In the genomic region with DNA sequence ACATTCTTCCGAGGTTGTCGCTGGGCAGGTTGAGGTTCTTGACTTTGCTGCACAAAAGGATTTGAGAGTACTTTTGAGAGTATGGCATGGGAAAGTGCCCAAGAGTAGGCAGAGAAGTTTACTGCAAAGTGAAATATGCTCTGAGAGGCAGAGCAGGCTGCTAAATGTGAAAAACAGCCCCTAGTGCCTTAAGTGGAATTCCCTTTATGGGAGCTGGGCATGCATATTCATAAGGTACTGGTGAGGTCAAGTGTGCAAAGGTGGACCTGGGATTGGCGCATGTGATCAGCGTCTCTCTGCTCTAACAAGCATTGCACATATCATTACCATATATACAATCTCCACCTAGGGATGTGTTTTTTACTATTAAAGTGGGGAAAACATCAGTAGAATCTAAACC, we compare ENCODE assay signal across 16 cellular contexts. TPM values are rescaled to one million over a fixed set of nuclear protein-coding genes. Genes with fewer than 3 reads are reported as not detected.
DNase-seq lines count a peak whose midpoint lies in the region; ATAC-seq, FAIRE-seq and TF ChIP-seq lines count a peak whose summit lies in the region.
"Had no signal": no experiment of that assay in that cellular context is flagged by ENCODE, and none has a peak within 500 bp of the region (broad histone marks: within the 10 kb centered on the region; RNA-seq: fewer than 3 reads in every experiment).

No MANE protein-coding gene starts in this region.

- H3K9me3 ChIP-seq in GM12878 (replicated peaks; ENCODE audit: control insufficient read depth, insufficient read depth, low read length) (peaks cover 2% of the 10 kb centered on the region; the same call in 1 of the 3 replicates), lower lobe of right lung (no peaks in the 10 kb centered on the region), small intestine (ENCODE audit: control insufficient read depth, low read depth) (no peaks in the 10 kb centered on the region)

- no peak for TF ChIP-seq RAD21 in GM12878 (IDR thresholded peaks at IDR 0.05; ENCODE audit: insufficient read depth, low read depth, low read length)

- H2AFZ ChIP-seq in GM12878 (ENCODE audit: control insufficient read depth, low read depth, low read length): no peak overlapping the region

- TF ChIP-seq CTCF in GM12878 (IDR thresholded peaks at IDR 0.05 in 2 of 3, conservative IDR thresholded peaks at IDR 0.05 in 1 of 3; ENCODE audit: control insufficient read depth in 2 of 3, extremely low read depth in 1 of 3, insufficient read depth in 1 of 3, low read depth in 3 of 3, low read length in 3 of 3): no peak
- TF ChIP-seq CTCF in lower lobe of right lung (IDR thresholded peaks at IDR 0.05): no peak

- 80% methylated on average over 4 of the region's 4 CpGs for WGBS in GM12878 (ENCODE audit: insufficient coverage, insufficient replicate concordance, low lambda C conversion rate, missing lambda C conversion rate)
- 79 to 90% (median 83%) methylated on average over 4 of the region's 4 CpGs for WGBS in small intestine, 3 donors

- no peak overlapping the region for H3K9ac ChIP-seq in GM12878 (ENCODE audit: control insufficient read depth, insufficient read depth, low read length)

- SMC1A ChIA-PET in GM12878 (lab: Charles Lee; ENCODE audit: uncharacterized antibody, unreplicated experiment): interaction anchor here (1.0 to 2.0 kb wide), 4 partner anchors 9 to 22 kb away, joined by 3 to 5 read pairs (median 4); no protein-coding TSS in a partner anchor

- TF ChIP-seq POLR2A in GM12878 (IDR thresholded peaks at IDR 0.05; ENCODE audit: low read depth, low read length) (no peak), GM12892 (IDR thresholded peaks at IDR 0.05; ENCODE audit: low read depth, low read length) (no peak)

- RAD21 ChIA-PET in GM12878 (lab: Charles Lee; ENCODE audit: unreplicated experiment): no interaction called here

- H3K4me2 ChIP-seq in GM12878 (ENCODE audit: control insufficient read depth, insufficient read depth): no peak overlapping the region

- DNase-seq in DMS79 (lab: John Stamatoyannopoulos, UW) (peak; percentile 44), GM12878 (ENCODE audit: low read depth, low spot score) (no peak), lower lobe of right lung (no peak), renal cortical epithelial cell (ENCODE audit: low read depth) (peak; percentile 50), NCI-H2196 (lab: John Stamatoyannopoulos, UW; ENCODE audit: unreplicated experiment) (no peak), small intestine (no peak), GM12892 (ENCODE audit: insufficient read length) (no peak)
- DNase-seq: ACHN; C1 segment of cervical spinal cord; Calu3; CD4-positive, alpha-beta T cell; DMS153 had no signal

- H3K27ac ChIP-seq in GM12878 (ENCODE audit: control insufficient read depth, insufficient read depth) (no peak overlapping the region), lower lobe of right lung (no peak overlapping the region), small intestine (ENCODE audit: low read depth in 1 of 2, low read length in 1 of 2) (no peak overlapping the region)

- H3K36me3 ChIP-seq in GM12878 (ENCODE audit: control insufficient read depth in 2 of 2, insufficient read depth in 2 of 2, low read length in 1 of 2) (no peaks in the 10 kb centered on the region), lower lobe of right lung (no peaks in the 10 kb centered on the region), small intestine (ENCODE audit: control insufficient read depth in 2 of 2, insufficient read depth in 2 of 2, low read length in 2 of 2) (no peaks in the 10 kb centered on the region)

- H3K4me1 ChIP-seq in GM12878 (ENCODE audit: control insufficient read depth, insufficient read depth, low read length) (peaks cover 4% of the 10 kb centered on the region), lower lobe of right lung (peaks cover 45% of the 10 kb centered on the region), small intestine (ENCODE audit: control insufficient read depth in 2 of 2, insufficient read depth in 1 of 2, low read depth in 1 of 2, low read length in 1 of 2) (peaks cover 0 to 6% of the 10 kb centered on the region in 2 donors)

- no peaks in the 10 kb centered on the region for H3K27me3 ChIP-seq in GM12878 (replicated peaks in 1 of 2; ENCODE audit: control insufficient read depth in 2 of 2, insufficient read depth in 2 of 2, low read length in 1 of 2)
- H3K27me3 ChIP-seq in lower lobe of right lung (ENCODE audit: low read depth): no peaks in the 10 kb centered on the region
- no peaks in the 10 kb centered on the region for H3K27me3 ChIP-seq in small intestine (ENCODE audit: control insufficient read depth in 2 of 2, insufficient read depth in 2 of 2, low read length in 2 of 2)

- POLR2A ChIA-PET in GM12878 (lab: Charles Lee): no interaction called here

- intact Hi-C loops in GM12878 (cut with micrococcal nuclease; ENCODE audit: unreplicated experiment) (no loop called here), lower lobe of right lung (cut with DNase I) (no loop called here)

- FAIRE-seq in GM12878 (lab: Jason Lieb, UNC) (no peak), small intestine (lab: Jason Lieb, UNC) (no peak), GM12892 (lab: Jason Lieb, UNC) (no peak)
- FAIRE-seq: H54, K562 had no signal

- no TSS peak for BruUV-seq in GM12878 (replicated peaks; lab: Mats Ljungman, UMichigan)

- in situ Hi-C loops in GM12878 (cut with MboI): no loop called here

- no peak for ATAC-seq in GM12878
- peak; percentile 73 to 74 for ATAC-seq in lower lobe of right lung
- ATAC-seq: HCT116, K562 had no signal

- H3K4me3 ChIP-seq in GM12878: no peak overlapping the region
- no peak overlapping the region for H3K4me3 ChIP-seq in lower lobe of right lung
- H3K4me3 ChIP-seq in small intestine (ENCODE audit: low read depth in 1 of 2, low read length in 2 of 2): no peak overlapping the region
- H3K4me3 ChIP-seq: K562 had no signal

- no peaks in the 10 kb centered on the region for H3K79me2 ChIP-seq in GM12878 (ENCODE audit: control insufficient read depth, insufficient read depth, low read length)

- CTCF ChIA-PET in GM12878 (lab: Yijun Ruan, JAX): interaction anchor here (1.0 to 1.3 kb wide), 2 partner anchors 73 to 87 kb away, joined by 3 to 4 read pairs; no protein-coding TSS in a partner anchor

- no peaks in the 10 kb centered on the region for H4K20me1 ChIP-seq in GM12878 (ENCODE audit: control insufficient read depth, insufficient read depth)

- TF ChIP-seq EP300 in GM12878 (IDR thresholded peaks at IDR 0.05; ENCODE audit: borderline replicate concordance in 1 of 2, control insufficient read depth in 1 of 2, low read depth in 2 of 2, low read length in 2 of 2): no peak

RNA-seq across cellular contexts. Expression of a gene that starts 12.0 kb away (rescaled TPM):
- not detected in 2 replicates for total RNA-seq in GM12878 (2013; cell fraction: nucleolus; rRNA removed)
- total RNA-seq in GM12878 (2014; rRNA removed) (not detected in 2 replicates), GM12878 (2014; rRNA removed; fragmentation: Illumina TruSeq; extraction: Trizol) (not detected in 2 replicates), GM12878 (2021) (0.13 TPM in 1 of 2 replicates, not detected in the other), lower lobe of right lung (29.0 TPM), renal cortical epithelial cell (not detected in 2 replicates)
- 0.09 TPM for polyA plus RNA-seq in GM12878 (2011; ENCODE audit: low read depth)
- polyA plus RNA-seq in GM12878 (2011; rRNA removed) (not detected in 2 replicates), GM12878 (2014; fragmentation: Illumina TruSeq; extraction: Trizol) (0.13 and 0.24 TPM in 2 replicates), GM12878 (2014; fragmentation: Nextera tagmentation; extraction: Ambion mirVana) (not detected), GM12878 (2014; rRNA removed) (0.03 and 0.22 TPM in 2 replicates), GM12878 (2016; fragmentation: Nextera tagmentation; extraction: Ambion mirVana) (under 1 TPM in 1 of 2 experiments, not detected in 1; 0.19 TPM), small intestine (10 to 100 TPM in 2 of 3 donors, 1 to 10 TPM in 1; 8.9 to 12.8 (median 10.3) TPM)
- polyA plus RNA-seq in GM12878 (2011; cell fraction: cytosol; rRNA removed): not detected in 2 replicates
- 0.04 and 0.09 TPM in 2 replicates for polyA plus RNA-seq in GM12878 (2011; cell fraction: nucleus; rRNA removed)
- 0.13 TPM in 1 of 2 replicates, not detected in the other for polyA plus RNA-seq in GM12878 (2012)
- 0.26 TPM in 1 of 2 replicates, not detected in the other for polyA minus RNA-seq in GM12878 (2011; rRNA and poly(A)+ RNA removed)
- polyA minus RNA-seq in GM12878 (2011; cell fraction: cytosol; rRNA and poly(A)+ RNA removed): not detected in 2 replicates
- not detected in 2 replicates for polyA minus RNA-seq in GM12878 (2011; cell fraction: nucleus; rRNA and poly(A)+ RNA removed)
- 1.5 TPM for polyA plus RNA-seq in GM12892 (2012; ENCODE audit: missing spikeins)
- total RNA-seq: A172; CD4-positive, alpha-beta T cell had no signal

RNA-seq across cellular contexts. Expression of a gene that starts 25.7 kb away (rescaled TPM):
- 49.8 and 51.5 TPM in 2 replicates for total RNA-seq in GM12878 (2013; cell fraction: nucleolus; rRNA removed)
- 25.1 and 26.6 TPM in 2 replicates for total RNA-seq in GM12878 (2014; rRNA removed)
- total RNA-seq in GM12878 (2014; rRNA removed; fragmentation: Illumina TruSeq; extraction: Trizol): 27.0 and 27.3 TPM in 2 replicates
- total RNA-seq in GM12878 (2021): 29.0 and 32.9 TPM in 2 replicates
- 33.3 TPM for polyA plus RNA-seq in GM12878 (2011; ENCODE audit: low read depth)
- 32.6 and 39.9 TPM in 2 replicates for polyA plus RNA-seq in GM12878 (2011; rRNA removed)
- 46.3 and 57.5 TPM in 2 replicates for polyA plus RNA-seq in GM12878 (2011; cell fraction: cytosol; rRNA removed)
- 60.3 and 68.3 TPM in 2 replicates for polyA plus RNA-seq in GM12878 (2011; cell fraction: nucleus; rRNA removed)
- polyA plus RNA-seq in GM12878 (2012): 50.1 and 55.3 TPM in 2 replicates
- 22.3 and 24.9 TPM in 2 replicates for polyA plus RNA-seq in GM12878 (2014; fragmentation: Illumina TruSeq; extraction: Trizol)
- 10 to 100 TPM in 1 of 2 experiments, 1 to 10 TPM in 1; 4.4 to 14.7 TPM for polyA plus RNA-seq in GM12878 (2014; fragmentation: Nextera tagmentation; extraction: Ambion mirVana)
- polyA plus RNA-seq in GM12878 (2014; rRNA removed): 26.9 and 27.4 TPM in 2 replicates
- polyA plus RNA-seq in GM12878 (2016; fragmentation: Nextera tagmentation; extraction: Ambion mirVana): 10 to 100 TPM; 12.3 to 13.7 TPM
- polyA minus RNA-seq in GM12878 (2011; rRNA and poly(A)+ RNA removed): 65.0 and 103 TPM in 2 replicates
- polyA minus RNA-seq in GM12878 (2011; cell fraction: cytosol; rRNA and poly(A)+ RNA removed): 17.5 and 18.0 TPM in 2 replicates
- 14.6 and 21.5 TPM in 2 replicates for polyA minus RNA-seq in GM12878 (2011; cell fraction: nucleus; rRNA and poly(A)+ RNA removed)
- 56.0 TPM for total RNA-seq in lower lobe of right lung
- total RNA-seq in renal cortical epithelial cell: 154 and 157 TPM in 2 replicates
- 10 to 100 TPM; 28.1 to 68.4 (median 32.2) TPM for polyA plus RNA-seq in small intestine
- 61.7 TPM for polyA plus RNA-seq in GM12892 (2012; ENCODE audit: missing spikeins)

RNA-seq across cellular contexts. Expression of a gene that starts 39.3 kb away (rescaled TPM):
- total RNA-seq in GM12878 (2013; cell fraction: nucleolus; rRNA removed): 27.2 and 29.3 TPM in 2 replicates
- total RNA-seq in GM12878 (2014; rRNA removed) (13.7 and 14.4 TPM in 2 replicates), GM12878 (2014; rRNA removed; fragmentation: Illumina TruSeq; extraction: Trizol) (12.6 and 13.1 TPM in 2 replicates), GM12878 (2021) (27.4 and 28.6 TPM in 2 replicates), lower lobe of right lung (85.8 TPM), renal cortical epithelial cell (155 and 247 TPM in 2 replicates)
- 63.5 TPM for polyA plus RNA-seq in GM12878 (2011; ENCODE audit: low read depth)
- polyA plus RNA-seq in GM12878 (2011; rRNA removed) (27.2 and 42.0 TPM in 2 replicates), GM12878 (2014; fragmentation: Illumina TruSeq; extraction: Trizol) (20.6 and 25.3 TPM in 2 replicates), GM12878 (2014; fragmentation: Nextera tagmentation; extraction: Ambion mirVana) (10 to 100 TPM in 1 of 2 experiments, 1 to 10 TPM in 1; 9.0 to 10.7 TPM), GM12878 (2014; rRNA removed) (18.3 and 18.7 TPM in 2 replicates), GM12878 (2016; fragmentation: Nextera tagmentation; extraction: Ambion mirVana) (10 to 100 TPM; 17.2 to 18.0 TPM), small intestine (10 to 100 TPM in 1 of 3 donors, 1 to 10 TPM in 2; 8.4 to 32.2 (median 8.7) TPM)
- 38.4 and 39.9 TPM in 2 replicates for polyA plus RNA-seq in GM12878 (2011; cell fraction: cytosol; rRNA removed)
- 65.7 and 104 TPM in 2 replicates for polyA plus RNA-seq in GM12878 (2011; cell fraction: nucleus; rRNA removed)
- polyA plus RNA-seq in GM12878 (2012): 68.7 and 73.3 TPM in 2 replicates
- polyA minus RNA-seq in GM12878 (2011; rRNA and poly(A)+ RNA removed): 33.8 and 34.1 TPM in 2 replicates
- polyA minus RNA-seq in GM12878 (2011; cell fraction: cytosol; rRNA and poly(A)+ RNA removed): 11.8 and 16.4 TPM in 2 replicates
- polyA minus RNA-seq in GM12878 (2011; cell fraction: nucleus; rRNA and poly(A)+ RNA removed): 15.2 and 21.3 TPM in 2 replicates
- polyA plus RNA-seq in GM12892 (2012; ENCODE audit: missing spikeins): 69.3 TPM

RNA-seq across cellular contexts. Expression of a gene that starts 53.0 kb away (rescaled TPM):
- 65.5 and 77.0 TPM in 2 replicates for total RNA-seq in GM12878 (2013; cell fraction: nucleolus; rRNA removed)
- total RNA-seq in GM12878 (2014; rRNA removed): 66.8 and 66.9 TPM in 2 replicates
- total RNA-seq in GM12878 (2014; rRNA removed; fragmentation: Illumina TruSeq; extraction: Trizol): 51.7 and 53.4 TPM in 2 replicates
- 50.6 and 56.9 TPM in 2 replicates for total RNA-seq in GM12878 (2021)
- polyA plus RNA-seq in GM12878 (2011; ENCODE audit: low read depth): 23.9 TPM
- polyA plus RNA-seq in GM12878 (2011; rRNA removed): 48.6 and 52.4 TPM in 2 replicates
- polyA plus RNA-seq in GM12878 (2011; cell fraction: cytosol; rRNA removed): 58.4 and 58.6 TPM in 2 replicates
- 53.1 and 75.8 TPM in 2 replicates for polyA plus RNA-seq in GM12878 (2011; cell fraction: nucleus; rRNA removed)
- 27.5 and 31.6 TPM in 2 replicates for polyA plus RNA-seq in GM12878 (2012)
- 62.4 and 63.1 TPM in 2 replicates for polyA plus RNA-seq in GM12878 (2014; fragmentation: Illumina TruSeq; extraction: Trizol)
- polyA plus RNA-seq in GM12878 (2014; fragmentation: Nextera tagmentation; extraction: Ambion mirVana): 10 to 100 TPM in 1 of 2 experiments, 1 to 10 TPM in 1; 6.9 to 33.7 TPM
- polyA plus RNA-seq in GM12878 (2014; rRNA removed): 42.9 and 44.5 TPM in 2 replicates
- polyA plus RNA-seq in GM12878 (2016; fragmentation: Nextera tagmentation; extraction: Ambion mirVana): 10 to 100 TPM; 21.1 to 23.3 TPM
- 72.4 and 88.2 TPM in 2 replicates for polyA minus RNA-seq in GM12878 (2011; rRNA and poly(A)+ RNA removed)
- polyA minus RNA-seq in GM12878 (2011; cell fraction: cytosol; rRNA and poly(A)+ RNA removed): 19.2 and 22.1 TPM in 2 replicates
- 28.0 and 35.9 TPM in 2 replicates for polyA minus RNA-seq in GM12878 (2011; cell fraction: nucleus; rRNA and poly(A)+ RNA removed)
- total RNA-seq in lower lobe of right lung: 77.0 TPM
- 4.0 and 10.4 TPM in 2 replicates for total RNA-seq in renal cortical epithelial cell
- 10 to 100 TPM; 16.3 to 44.7 (median 19.7) TPM for polyA plus RNA-seq in small intestine
- 46.0 TPM for polyA plus RNA-seq in GM12892 (2012; ENCODE audit: missing spikeins)

Comparison
In these comparisons a context has a peak if more than half of its experiments do, and no peak if none do; other contexts are left out.
1. DNase-seq: peak in DMS79 (single experiment) and renal cortical epithelial cell (single experiment); none in GM12878 (single experiment), lower lobe of right lung (single experiment), NCI-H2196 (single experiment), small intestine (single experiment) and GM12892 (single experiment).
2. RNA of a gene that starts 12.0 kb away (total RNA-seq): 29.0 TPM in lower lobe of right lung (single experiment); 0.13 TPM in GM12878 and not detected in renal cortical epithelial cell; every median in the first group is over 10 times any median in the second.